ENCODE assay signal across 11 cellular contexts in genomic region chrX:129748265-129748664, GRCh38. TPM values are rescaled to one million over a fixed set of nuclear protein-coding genes. Genes with fewer than 3 reads are reported as not detected.
DNase-seq lines count a peak whose midpoint lies in the region; ATAC-seq lines count a peak whose summit lies in the region.
"Had no signal": no experiment of that assay in that cellular context is flagged by ENCODE, and none has a peak within 500 bp of the region (broad histone marks: within the 10 kb centered on the region; RNA-seq: fewer than 3 reads in every experiment).

No MANE protein-coding gene starts in this region.

- no peaks in the 10 kb centered on the region for H3K79me2 ChIP-seq in GM23248 (ENCODE audit: insufficient read depth)

- H3K9ac ChIP-seq in GM23248 (no peak overlapping the region), skeletal muscle tissue (ENCODE audit: low read depth in 1 of 3, low read length in 3 of 3) (no peak overlapping the region)

- peak overlapping the region; percentile 35 for H3K4me2 ChIP-seq in GM23248 (ENCODE audit: unreplicated experiment)

- H3K36me3 ChIP-seq in GM23248 (ENCODE audit: low read depth) = no peaks in the 10 kb centered on the region
- no peaks in the 10 kb centered on the region for H3K36me3 ChIP-seq in skeletal muscle tissue (ENCODE audit: control insufficient read depth in 3 of 3, insufficient read depth in 3 of 3, low read length in 3 of 3)
- H3K36me3 ChIP-seq: cardiac muscle cell, suprapubic skin had no signal

- H3K4me3 ChIP-seq in GM23248 (no peak overlapping the region), skeletal muscle tissue (ENCODE audit: low read length in 3 of 3) (no peak overlapping the region)
- H3K4me3 ChIP-seq: cardiac muscle cell, suprapubic skin had no signal

- no peak overlapping the region for H2AFZ ChIP-seq in GM23248

- H4K20me1 ChIP-seq in GM23248 (ENCODE audit: insufficient read depth) = no peaks in the 10 kb centered on the region

- ATAC-seq in left cardiac atrium = peak; percentile 75 to 82
- no peak for ATAC-seq in HG02840 (IDR thresholded peaks at IDR 0.05; ENCODE audit: low FRiP score, unreplicated experiment)
- ATAC-seq: activated T-helper 17 cell treated with anti-CD3 and anti-CD28 coated beads, Interleukin-2, amount 50 U/mL, for 72 hours had no signal

- intact Hi-C loops in left cardiac atrium (cut with DNase I) = no loop called here

- peak; percentile 86 for DNase-seq in GM23248
- DNase-seq in amniotic epithelial cell (ENCODE audit: low read depth) = peak; percentile 92
- DNase-seq in left cardiac atrium = no peak
- no peak for DNase-seq in NCI-H2171 treated with DMSO at 0.1 percent for 48 hours (lab: John Stamatoyannopoulos, UW)
- no peak for DNase-seq in DMS 273 (lab: John Stamatoyannopoulos, UW; ENCODE audit: unreplicated experiment)
- DNase-seq: Kasumi-1 had no signal

- H3K9me3 ChIP-seq in GM23248 (ENCODE audit: low read depth) (no peaks in the 10 kb centered on the region), skeletal muscle tissue (ENCODE audit: control insufficient read depth in 3 of 3, low read length in 3 of 3) (no peaks in the 10 kb centered on the region)
- H3K9me3 ChIP-seq: suprapubic skin had no signal

- peaks cover 16% of the 10 kb centered on the region for H3F3A ChIP-seq in GM23248 (ENCODE audit: insufficient read depth)

- H3K27me3 ChIP-seq in GM23248 (replicated peaks; ENCODE audit: insufficient read depth) (no peaks in the 10 kb centered on the region), skeletal muscle tissue (ENCODE audit: control insufficient read depth in 3 of 3, insufficient read depth in 3 of 3, low read length in 3 of 3) (peaks cover 0 to 3% (median 0%) of the 10 kb centered on the region in 3 donors)
- H3K27me3 ChIP-seq: cardiac muscle cell, suprapubic skin had no signal

- H3K9me2 ChIP-seq in GM23248 (ENCODE audit: insufficient read depth) = no peaks in the 10 kb centered on the region

- H3K27ac ChIP-seq in GM23248 = peak overlapping the region; percentile 73
- H3K27ac ChIP-seq in skeletal muscle tissue (ENCODE audit: low read depth, low read length) = peak overlapping the region; percentile 47
- H3K27ac ChIP-seq: cardiac muscle cell, suprapubic skin had no signal

- in situ Hi-C loops in GM23248 (cut with MboI) = no loop called here

- 0 to 3% methylated on average over 4 of the region's 4 CpGs for WGBS in GM23248 (ENCODE audit: low coverage in 1 of 2, low lambda C conversion rate in 2 of 2, missing lambda C conversion rate in 2 of 2), 2 experiments

- H3K4me1 ChIP-seq in GM23248 (ENCODE audit: insufficient read depth) = peaks cover 12% of the 10 kb centered on the region; the same call in 1 of the 2 replicates
- no peaks in the 10 kb centered on the region for H3K4me1 ChIP-seq in skeletal muscle tissue (ENCODE audit: control insufficient read depth in 3 of 3, insufficient read depth in 3 of 3, low read length in 3 of 3)
- H3K4me1 ChIP-seq: suprapubic skin had no signal

RNA-seq across cellular contexts. Expression of gene XPNPEP2, which starts 9.5 kb away (rescaled TPM):
- total RNA-seq in GM23248 (2014; rRNA removed; shearing (Covaris generic)) = 0.65 and 1.9 TPM in 2 replicates
- 0.56 and 0.74 TPM in 2 replicates for polyA plus RNA-seq in GM23248 (2016; fragmentation: Nextera tagmentation; extraction: Ambion mirVana)
- 1 to 10 TPM; 2.0 to 2.5 TPM for total RNA-seq in left cardiac atrium
- 3.7 TPM for total RNA-seq in skeletal muscle tissue
- total RNA-seq: cardiac muscle cell had no signal
- polyA plus RNA-seq: cardiac muscle cell had no signal

RNA-seq across cellular contexts. Expression of gene SASH3, which starts 31.5 kb away (rescaled TPM):
- total RNA-seq in GM23248 (2014; rRNA removed; shearing (Covaris generic)) = not detected in 2 replicates
- polyA plus RNA-seq in GM23248 (2016; fragmentation: Nextera tagmentation; extraction: Ambion mirVana) = 0.06 and 0.27 TPM in 2 replicates
- total RNA-seq in left cardiac atrium (1 to 10 TPM; 5.8 to 9.2 TPM), skeletal muscle tissue (2.6 TPM)
- total RNA-seq: cardiac muscle cell had no signal

Comparison
In these comparisons a context has a peak if more than half of its experiments do, and no peak if none do; other contexts are left out.
1. DNase-seq: peak in GM23248 (single experiment) and amniotic epithelial cell (single experiment); none in left cardiac atrium (single experiment), NCI-H2171 treated with DMSO at 0.1 percent for 48 hours (single experiment) and DMS 273 (single experiment).